Comparison of ENCODE assay signal across 2 cellular contexts in genomic region chr11:66529069-66529468, GRCh38.
TF ChIP-seq lines count a peak whose summit lies in the region.

No MANE protein-coding gene starts in this region.

TF ChIP-seq in HCT116, 20 proteins besides CTCF, POLR2A, EP300 and RAD21:
- TF ChIP-seq SP1 (IDR thresholded peaks at IDR 0.05; ENCODE audit: low read depth) (no peak), EZH2phosphoT487 (IDR thresholded peaks at IDR 0.05; ENCODE audit: borderline replicate concordance) (no peak), SIN3A (IDR thresholded peaks at IDR 0.05; ENCODE audit: low read depth) (no peak), CEBPB (IDR thresholded peaks at IDR 0.05; ENCODE audit: low read depth) (no peak)

TF ChIP-seq in WTC11, 78 proteins besides CTCF, POLR2A, EP300 and RAD21:
- TF ChIP-seq, protein P1, sequence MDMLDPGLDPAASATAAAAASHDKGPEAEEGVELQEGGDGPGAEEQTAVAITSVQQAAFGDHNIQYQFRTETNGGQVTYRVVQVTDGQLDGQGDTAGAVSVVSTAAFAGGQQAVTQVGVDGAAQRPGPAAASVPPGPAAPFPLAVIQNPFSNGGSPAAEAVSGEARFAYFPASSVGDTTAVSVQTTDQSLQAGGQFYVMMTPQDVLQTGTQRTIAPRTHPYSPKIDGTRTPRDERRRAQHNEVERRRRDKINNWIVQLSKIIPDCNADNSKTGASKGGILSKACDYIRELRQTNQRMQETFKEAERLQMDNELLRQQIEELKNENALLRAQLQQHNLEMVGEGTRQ (CRISPR knock-in tag; IDR thresholded peaks at IDR 0.05): peak; percentile 77
- TF ChIP-seq E2F5 (CRISPR knock-in tag; IDR thresholded peaks at IDR 0.05): no peak
- TF ChIP-seq EMX1 (CRISPR knock-in tag; IDR thresholded peaks at IDR 0.05): no peak
- TF ChIP-seq, protein P2, sequence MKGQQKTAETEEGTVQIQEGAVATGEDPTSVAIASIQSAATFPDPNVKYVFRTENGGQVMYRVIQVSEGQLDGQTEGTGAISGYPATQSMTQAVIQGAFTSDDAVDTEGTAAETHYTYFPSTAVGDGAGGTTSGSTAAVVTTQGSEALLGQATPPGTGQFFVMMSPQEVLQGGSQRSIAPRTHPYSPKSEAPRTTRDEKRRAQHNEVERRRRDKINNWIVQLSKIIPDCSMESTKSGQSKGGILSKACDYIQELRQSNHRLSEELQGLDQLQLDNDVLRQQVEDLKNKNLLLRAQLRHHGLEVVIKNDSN (CRISPR knock-in tag; IDR thresholded peaks at IDR 0.05): peak; percentile 61
- no peak for TF ChIP-seq JUN (CRISPR knock-in tag; IDR thresholded peaks at IDR 0.05)
- no peak for TF ChIP-seq ESRRA (CRISPR knock-in tag; IDR thresholded peaks at IDR 0.05; ENCODE audit: borderline replicate concordance)
